19 cellular contexts compared by ENCODE assay signal in genomic region chr18:13443546-13443945, GRCh38.
"Had no signal": no experiment of that assay in that cellular context is flagged by ENCODE, and none has a peak within 500 bp of the region (broad histone marks: within the 10 kb centered on the region; RNA-seq: fewer than 3 reads in every experiment).

No MANE protein-coding gene starts in this region.

- ATAC-seq: activated T-cell treated with anti-CD3 and anti-CD28 coated beads, Interleukin-2, amount 50 U/mL, for 4 hours; left ventricle myocardium superior; stimulated activated naive CD8-positive, alpha-beta T cell treated with anti-CD3 and anti-CD28 coated beads, Interleukin-15, Interleukin-2, amounts not matched to agents 100 U/mL and 50 U/mL, for 24 hours had no signal

- H3K27ac ChIP-seq: adrenal gland, colonic mucosa, neural progenitor cell, ovary, suprapubic skin, upper lobe of left lung, WERI-Rb-1 had no signal

- H3K36me3 ChIP-seq: colonic mucosa, neural progenitor cell, ovary, suprapubic skin, upper lobe of left lung, WERI-Rb-1 had no signal

- H3K4me3 Mint-ChIP-seq: activated T-cell treated with anti-CD3 and anti-CD28 coated beads, Interleukin-2, amount 50 U/mL, for 4 hours; neural progenitor cell had no signal

- H3K4me2 ChIP-seq: neural progenitor cell had no signal

- H3K27me3 ChIP-seq: adrenal gland, colonic mucosa, ovary, suprapubic skin, upper lobe of left lung had no signal

- H3K9ac ChIP-seq: neural progenitor cell had no signal

- H3K4me3 ChIP-seq: adrenal gland, colonic mucosa, neural progenitor cell, ovary, suprapubic skin, upper lobe of left lung had no signal

- H3K9me3 ChIP-seq: adrenal gland, colonic mucosa, ovary, suprapubic skin, upper lobe of left lung had no signal

- H3K4me1 ChIP-seq: colonic mucosa had no signal

- H2AFZ ChIP-seq: neural progenitor cell had no signal

- DNase-seq: activated CD4-positive, alpha-beta T cell treated with anti-CD3 and anti-CD28 coated beads for 48 hours; activated gamma-delta T cell treated with Interleukin-2 at 50 U/mL for 16 hours; activated T-cell treated with anti-CD3 and anti-CD28 coated beads, Interleukin-2, amount 50 U/mL, for 4 hours; caudate nucleus; colonic mucosa; effector CD8-positive, alpha-beta T cell; kidney; left ventricle myocardium superior; mesenchymal stem cell; ovary; stimulated activated CD4-positive, alpha-beta T cell treated with anti-CD3 and anti-CD28 coated beads, Interleukin-4, amount 100 ng/mL, for 1 hour; stimulated activated CD8-positive, alpha-beta memory T cell treated with anti-CD3 and anti-CD28 coated beads, Interleukin-4, amount 100 ng/mL, for 48 hours; stimulated activated naive CD8-positive, alpha-beta T cell treated with anti-CD3 and anti-CD28 coated beads, Interleukin-15, Interleukin-2, amounts not matched to agents 100 U/mL and 50 U/mL, for 24 hours; T-helper 9 cell; upper lobe of left lung; WERI-Rb-1 had no signal

- H3K36me3 Mint-ChIP-seq: neural progenitor cell had no signal

- H3K9me3 Mint-ChIP-seq: activated T-cell treated with anti-CD3 and anti-CD28 coated beads, Interleukin-2, amount 50 U/mL, for 4 hours; neural progenitor cell had no signal
